Comparison of ENCODE assay signal across 8 cellular contexts in genomic region chr12:107404981-107405380, GRCh38.
DNase-seq lines count a peak whose midpoint lies in the region; ATAC-seq and TF ChIP-seq lines count a peak whose summit lies in the region.

No MANE protein-coding gene starts in this region.

- no peak overlapping the region for H3K4me3 Mint-ChIP-seq in WTC11

- H3K36me3 Mint-ChIP-seq in WTC11, result no peaks in the 10 kb centered on the region

- DNase-seq in activated CD8-positive, alpha-beta memory T cell treated with anti-CD3 and anti-CD28 coated beads, Interleukin-2, amount 50 U/mL, for 48 hours, result peak; percentile 60
- no peak for DNase-seq in activated CD8-positive, alpha-beta memory T cell treated with anti-CD3 and anti-CD28 coated beads, Interleukin-2, amount 50 U/mL, for 4 hours
- DNase-seq in LoVo (ENCODE audit: low spot score) (peak; percentile 14), WTC11 (ENCODE audit: low spot score) (peak; percentile 22), hepatic stellate cell (ENCODE audit: low spot score) (peak; percentile 9), GM19238 (ENCODE audit: insufficient read length, low spot score) (no peak)

- POLR2A ChIA-PET in WTC11 (lab: Charles Lee), result interaction anchor here (1.0 kb wide), 1 partner anchor 269 kb away, joined by 3 read pairs; no protein-coding TSS in a partner anchor

- CTCF ChIA-PET in WTC11 (lab: Charles Lee), result interaction anchor here (0.6 to 5.0 kb wide), 20 partner anchors 8 to 311 kb away, joined by 3 to 70 read pairs (median 4); partner anchors contain the start of gene CRY1

- no peaks in the 10 kb centered on the region for H3K9me3 Mint-ChIP-seq in WTC11

- TF ChIP-seq CTCF in WTC11 (IDR thresholded peaks at IDR 0.05), result no peak

- ATAC-seq in WTC11 (peak; percentile 82), GM21360 (IDR thresholded peaks at IDR 0.05; ENCODE audit: unreplicated experiment) (no peak), HG03521 (IDR thresholded peaks at IDR 0.05; ENCODE audit: unreplicated experiment) (no peak)

- H3K27ac Mint-ChIP-seq in WTC11, result no peak overlapping the region

- H3K27me3 Mint-ChIP-seq in WTC11 (ENCODE audit: low read depth), result no peaks in the 10 kb centered on the region

- H3K4me1 Mint-ChIP-seq in WTC11, result peaks cover 19% of the 10 kb centered on the region; the same call in 1 of the 2 replicates

TF ChIP-seq in WTC11, 78 proteins besides CTCF, POLR2A, EP300 and RAD21:
- TF ChIP-seq E2F1 (CRISPR knock-in tag; IDR thresholded peaks at IDR 0.05) (no peak), ZMAT4 (CRISPR knock-in tag; IDR thresholded peaks at IDR 0.05) (no peak), RELA (CRISPR knock-in tag; IDR thresholded peaks at IDR 0.05; ENCODE audit: borderline replicate concordance) (no peak), PRDM15 (CRISPR knock-in tag; IDR thresholded peaks at IDR 0.05) (no peak), FOXJ3 (CRISPR knock-in tag; IDR thresholded peaks at IDR 0.05; ENCODE audit: borderline replicate concordance) (no peak), ARID4B (CRISPR knock-in tag; IDR thresholded peaks at IDR 0.05; ENCODE audit: borderline replicate concordance) (no peak), ATF6 (CRISPR knock-in tag; IDR thresholded peaks at IDR 0.05) (no peak), SP1 (CRISPR knock-in tag; conservative IDR thresholded peaks at IDR 0.05) (no peak), RORB (CRISPR knock-in tag; IDR thresholded peaks at IDR 0.05) (no peak), GRHL2 (CRISPR knock-in tag; IDR thresholded peaks at IDR 0.05; ENCODE audit: insufficient replicate concordance, severe bottlenecking) (no peak), NR3C1 (CRISPR knock-in tag; conservative IDR thresholded peaks at IDR 0.05; ENCODE audit: low read depth) (no peak), HMGXB4 (CRISPR knock-in tag; IDR thresholded peaks at IDR 0.05) (no peak; the same call in 1 of the 2 replicates), JUN (CRISPR knock-in tag; IDR thresholded peaks at IDR 0.05) (no peak)
- TF ChIP-seq, protein P1, sequence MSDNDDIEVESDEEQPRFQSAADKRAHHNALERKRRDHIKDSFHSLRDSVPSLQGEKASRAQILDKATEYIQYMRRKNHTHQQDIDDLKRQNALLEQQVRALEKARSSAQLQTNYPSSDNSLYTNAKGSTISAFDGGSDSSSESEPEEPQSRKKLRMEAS (CRISPR knock-in tag; IDR thresholded peaks at IDR 0.05), result no peak

Comparison
In these comparisons a context has a peak if more than half of its experiments do, and no peak if none do; other contexts are left out.
1. DNase-seq: peak in activated CD8-positive, alpha-beta memory T cell treated with anti-CD3 and anti-CD28 coated beads, Interleukin-2, amount 50 U/mL, for 48 hours (single experiment), LoVo (single experiment), WTC11 (single experiment) and hepatic stellate cell (single experiment); none in activated CD8-positive, alpha-beta memory T cell treated with anti-CD3 and anti-CD28 coated beads, Interleukin-2, amount 50 U/mL, for 4 hours (single experiment) and GM19238 (single experiment).